Comparison of ENCODE assay signal across 8 cellular contexts in genomic region chr14:39102969-39103957, GRCh38. TPM values are rescaled to one million over a fixed set of nuclear protein-coding genes. Genes with fewer than 3 reads are reported as not detected.
DNase-seq lines count a peak whose midpoint lies in the region; ATAC-seq and TF ChIP-seq lines count a peak whose summit lies in the region.

Gene SEC23A (minus strand): TSS chr14:39103235. CDS start chr14:39096118, 7,117 bp downstream.

- H3K27ac Mint-ChIP-seq in activated CD4-positive, alpha-beta T cell treated with anti-CD3 and anti-CD28 coated beads, Interleukin-2, amount 10 ng/mL, durations not matched to agents 7 days and 5 days = peak within 1 kb of the TSS; percentile 97

- peaks cover 0 to 15% (median 0%) of the 10 kb centered on the region in 11 experiments; a peak in 8 of 22 replicates for H4K20me1 ChIP-seq in BLaER1 treated with 17β-estradiol and CSF1 and Interleukin-3, amounts not matched to agents 10 nM and 100 nM

- peaks cover 7% of the 10 kb centered on the region for H3K36me3 Mint-ChIP-seq in activated CD4-positive, alpha-beta T cell treated with anti-CD3 and anti-CD28 coated beads, Interleukin-2, amount 10 ng/mL, durations not matched to agents 7 days and 5 days (ENCODE audit: low read depth)

- H3K4me3 Mint-ChIP-seq in activated CD4-positive, alpha-beta T cell treated with anti-CD3 and anti-CD28 coated beads, Interleukin-2, amount 10 ng/mL, durations not matched to agents 7 days and 5 days = peak within 1 kb of the TSS; percentile 94

- ATAC-seq in GM19328 (IDR thresholded peaks at IDR 0.05; ENCODE audit: unreplicated experiment) (peak; percentile 92), HG03469 (IDR thresholded peaks at IDR 0.05; ENCODE audit: unreplicated experiment) (peak; percentile 61), left lung (peak; percentile 98)

- peak within 1 kb of the TSS; percentile 83 to 96 (median 90) for H3K4me3 ChIP-seq in BLaER1 treated with 17β-estradiol and CSF1 and Interleukin-3, amounts not matched to agents 10 nM and 100 nM
- H3K4me3 ChIP-seq in left lung = peak within 1 kb of the TSS; percentile 73 to 89

- H3K36me3 ChIP-seq in BLaER1 treated with 17β-estradiol and CSF1 and Interleukin-3, amounts not matched to agents 10 nM and 100 nM = no peaks in the 10 kb centered on the region
- H3K36me3 ChIP-seq in left lung = no peaks in the 10 kb centered on the region

- H3K9me3 Mint-ChIP-seq in activated CD4-positive, alpha-beta T cell treated with anti-CD3 and anti-CD28 coated beads, Interleukin-2, amount 10 ng/mL, durations not matched to agents 7 days and 5 days = no peaks in the 10 kb centered on the region

- no peaks in the 10 kb centered on the region for H3K27me3 ChIP-seq in BLaER1 treated with 17β-estradiol and CSF1 and Interleukin-3, amounts not matched to agents 10 nM and 100 nM
- no peaks in the 10 kb centered on the region for H3K27me3 ChIP-seq in left lung

- DNase-seq in NCI-H526 (lab: John Stamatoyannopoulos, UW) (peak; percentile 75 to 90), dedifferentiated amniotic fluid mesenchymal stem cell (ENCODE audit: extremely low spot score) (peak; percentile 69), left lung (peak; percentile 94 to 98)
- peak; percentile 89 for DNase-seq in activated CD4-positive, alpha-beta T cell treated with anti-CD3 and anti-CD28 coated beads, Interleukin-2, amount 10 ng/mL, durations not matched to agents 7 days and 5 days
- DNase-seq in stimulated activated CD4-positive, alpha-beta T cell treated with anti-CD3 and anti-CD28 coated beads, Interleukin-2, amount 100 ng/mL, for 48 hours = peak; percentile 69 to 74

- H3K4me1 Mint-ChIP-seq in activated CD4-positive, alpha-beta T cell treated with anti-CD3 and anti-CD28 coated beads, Interleukin-2, amount 10 ng/mL, durations not matched to agents 7 days and 5 days = peaks cover 42% of the 10 kb centered on the region

- intact Hi-C loops in left lung (cut with DNase I) = loop anchor here in 1 of 2 donors (10.0 kb wide), 1 partner anchor 262 kb away; no protein-coding TSS in a partner anchor

- peak within 1 kb of the TSS; percentile 92 to 95 (median 93) for H3K9ac ChIP-seq in BLaER1 treated with 17β-estradiol and CSF1 and Interleukin-3, amounts not matched to agents 10 nM and 100 nM

- no peaks in the 10 kb centered on the region for H3K27me3 Mint-ChIP-seq in activated CD4-positive, alpha-beta T cell treated with anti-CD3 and anti-CD28 coated beads, Interleukin-2, amount 10 ng/mL, durations not matched to agents 7 days and 5 days

- no peak for TF ChIP-seq CTCF in left lung (IDR thresholded peaks at IDR 0.05)

- CTCF ChIA-PET in activated CD4-positive, alpha-beta T cell treated with anti-CD3 and anti-CD28 coated beads, Interleukin-2, amount 10 ng/mL, durations not matched to agents 7 days and 5 days (lab: Charles Lee) = interaction anchor here (0.5 to 1.2 kb wide), 6 partner anchors 11 to 277 kb away, joined by 3 to 5 read pairs (median 3); partner anchors contain the start of gene GEMIN2

- peak within 1 kb of the TSS; percentile 76 to 95 (median 87) for H3K4me2 ChIP-seq in BLaER1 treated with 17β-estradiol and CSF1 and Interleukin-3, amounts not matched to agents 10 nM and 100 nM

- POLR2A ChIA-PET in activated CD4-positive, alpha-beta T cell treated with anti-CD3 and anti-CD28 coated beads, Interleukin-2, amount 10 ng/mL, durations not matched to agents 7 days and 5 days (lab: Charles Lee) = interaction anchor here (0.6 to 1.0 kb wide), 3 partner anchors 67 to 298 kb away, joined by 3 read pairs; partner anchors contain the start of gene TRAPPC6B

- no peaks in the 10 kb centered on the region for H3K9me3 ChIP-seq in BLaER1 treated with 17β-estradiol and CSF1 and Interleukin-3, amounts not matched to agents 10 nM and 100 nM (replicated peaks in 1 of 11)
- H3K9me3 ChIP-seq in left lung = no peaks in the 10 kb centered on the region

- H3K4me1 ChIP-seq in BLaER1 treated with 17β-estradiol and CSF1 and Interleukin-3, amounts not matched to agents 10 nM and 100 nM = peaks cover 19 to 38% (median 24%) of the 10 kb centered on the region in 10 experiments
- peaks cover 13 to 50% of the 10 kb centered on the region in 2 donors for H3K4me1 ChIP-seq in left lung

- peak within 1 kb of the TSS; percentile 86 to 94 (median 93) for H3K27ac ChIP-seq in BLaER1 treated with 17β-estradiol and CSF1 and Interleukin-3, amounts not matched to agents 10 nM and 100 nM
- H3K27ac ChIP-seq in left lung = peak within 1 kb of the TSS; percentile 95 to 96

RNA-seq across cellular contexts. Expression of gene SEC23A, which starts in this region (rescaled TPM):
- 10 to 100 TPM; 49.4 to 61.7 TPM for total RNA-seq in activated CD4-positive, alpha-beta T cell treated with anti-CD3 and anti-CD28 coated beads, Interleukin-2, amount 10 ng/mL, durations not matched to agents 7 days and 5 days
- total RNA-seq in left lung = 10 to 100 TPM; 66.1 to 81.7 TPM

Comparison
In these comparisons a context has a peak if more than half of its experiments do, and no peak if none do; other contexts are left out.
1. Peak in every context shown above with its lines: DNase-seq, ATAC-seq, H3K4me3 ChIP-seq and H3K27ac ChIP-seq.